In the genomic region with DNA sequence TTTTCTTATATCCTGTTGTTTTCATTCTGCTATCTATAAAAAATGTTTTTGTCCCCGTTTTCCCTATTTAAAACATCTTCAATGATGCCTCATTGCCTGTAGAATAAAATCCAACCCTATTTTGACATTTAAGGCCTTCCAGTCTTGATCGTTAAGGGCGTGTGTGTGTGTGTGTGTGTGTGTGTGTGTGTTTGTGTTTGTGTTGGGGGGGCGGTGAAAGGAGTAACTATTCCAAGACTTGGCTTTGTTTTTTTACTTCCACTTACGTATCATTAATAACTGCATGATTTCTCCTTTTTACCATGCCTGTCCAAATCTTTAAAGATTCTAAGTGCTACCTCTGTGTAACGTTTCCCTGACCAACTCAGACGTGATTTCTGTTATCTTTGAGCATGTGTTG, we compare ENCODE assay signal across 8 cellular contexts. TPM values are rescaled to one million over a fixed set of nuclear protein-coding genes. Genes with fewer than 3 reads are reported as not detected.
DNase-seq lines count a peak whose midpoint lies in the region; ATAC-seq and TF ChIP-seq lines count a peak whose summit lies in the region.

No MANE protein-coding gene starts in this region.

- POLR2A ChIA-PET in activated CD4-positive, alpha-beta T cell treated with anti-CD3 and anti-CD28 coated beads for 36 hours (lab: Charles Lee), result no interaction called here

- H3K9me3 Mint-ChIP-seq in activated CD4-positive, alpha-beta T cell treated with anti-CD3 and anti-CD28 coated beads for 36 hours (ENCODE audit: low read depth), result no peaks in the 10 kb centered on the region
- H3K9me3 Mint-ChIP-seq in T-helper 1 cell treated with Interleukin-12 subunit alpha and Interleukin-12 subunit beta and Interleukin-4 antibody, amounts not matched to agents 30 μg/mL and 1 μg/mL, for 36 hours, result no peaks in the 10 kb centered on the region

- H3K36me3 Mint-ChIP-seq in activated CD4-positive, alpha-beta T cell treated with anti-CD3 and anti-CD28 coated beads for 36 hours (ENCODE audit: low read depth), result peaks cover 44% of the 10 kb centered on the region
- peaks cover 28% of the 10 kb centered on the region for H3K36me3 Mint-ChIP-seq in T-helper 1 cell treated with Interleukin-12 subunit alpha and Interleukin-12 subunit beta and Interleukin-4 antibody, amounts not matched to agents 30 μg/mL and 1 μg/mL, for 36 hours (ENCODE audit: low read depth)

- H3K9me3 ChIP-seq in skeletal muscle satellite cell (replicated peaks; ENCODE audit: low read length), result no peaks in the 10 kb centered on the region

- no peak for TF ChIP-seq CTCF in fibroblast of villous mesenchyme (IDR thresholded peaks at IDR 0.05; ENCODE audit: insufficient read depth, low read depth, low read length)

- H3K4me1 Mint-ChIP-seq in activated CD4-positive, alpha-beta T cell treated with anti-CD3 and anti-CD28 coated beads for 36 hours, result peaks cover 52% of the 10 kb centered on the region
- peaks cover 37% of the 10 kb centered on the region for H3K4me1 Mint-ChIP-seq in T-helper 1 cell treated with Interleukin-12 subunit alpha and Interleukin-12 subunit beta and Interleukin-4 antibody, amounts not matched to agents 30 μg/mL and 1 μg/mL, for 36 hours (ENCODE audit: low read depth)

- peaks cover 17% of the 10 kb centered on the region for H3K4me1 ChIP-seq in skeletal muscle satellite cell (ENCODE audit: control insufficient read depth, insufficient read depth, low read length)

- CTCF ChIA-PET in activated CD4-positive, alpha-beta T cell treated with anti-CD3 and anti-CD28 coated beads for 36 hours (lab: Charles Lee), result interaction anchor here (0.6 kb wide), 1 partner anchor 1171 kb away, joined by 3 read pairs; no protein-coding TSS in a partner anchor

- no peak for ATAC-seq in activated CD4-positive, alpha-beta T cell treated with anti-CD3 and anti-CD28 coated beads for 36 hours

- H3K4me3 Mint-ChIP-seq in activated CD4-positive, alpha-beta T cell treated with anti-CD3 and anti-CD28 coated beads for 36 hours, result peak overlapping the region; percentile 94
- peak overlapping the region; percentile 99 for H3K4me3 Mint-ChIP-seq in T-helper 1 cell treated with Interleukin-12 subunit alpha and Interleukin-12 subunit beta and Interleukin-4 antibody, amounts not matched to agents 30 μg/mL and 1 μg/mL, for 36 hours

- peak overlapping the region; percentile 94 for H3K9ac ChIP-seq in skeletal muscle satellite cell (ENCODE audit: low read depth, low read length)

- H3K27me3 ChIP-seq in skeletal muscle satellite cell (ENCODE audit: control insufficient read depth, insufficient read depth, low read length), result no peaks in the 10 kb centered on the region

- peak overlapping the region; percentile 85 for H3K4me2 ChIP-seq in skeletal muscle satellite cell (ENCODE audit: low read length)

- peak overlapping the region; percentile 97 for H3K27ac Mint-ChIP-seq in activated CD4-positive, alpha-beta T cell treated with anti-CD3 and anti-CD28 coated beads for 36 hours
- H3K27ac Mint-ChIP-seq in T-helper 1 cell treated with Interleukin-12 subunit alpha and Interleukin-12 subunit beta and Interleukin-4 antibody, amounts not matched to agents 30 μg/mL and 1 μg/mL, for 36 hours, result peak overlapping the region; percentile 99

- intact Hi-C loops in activated CD4-positive, alpha-beta T cell treated with anti-CD3 and anti-CD28 coated beads for 36 hours (cut with DNase I, micrococcal nuclease), result loop anchor here in 1 of 2 experiments (2.0 to 10.0 kb wide), 2 partner anchors 932 to 1352 kb away; a partner anchor contains a TSS

- H3K27me3 Mint-ChIP-seq in activated CD4-positive, alpha-beta T cell treated with anti-CD3 and anti-CD28 coated beads for 36 hours, result no peaks in the 10 kb centered on the region
- no peaks in the 10 kb centered on the region for H3K27me3 Mint-ChIP-seq in T-helper 1 cell treated with Interleukin-12 subunit alpha and Interleukin-12 subunit beta and Interleukin-4 antibody, amounts not matched to agents 30 μg/mL and 1 μg/mL, for 36 hours (ENCODE audit: low read depth)

- H3K4me3 ChIP-seq in fibroblast of villous mesenchyme (ENCODE audit: low read depth, low read length) (peak overlapping the region; percentile 95), skeletal muscle satellite cell (ENCODE audit: low read length) (peak overlapping the region; percentile 83)

- DNase-seq in activated CD4-positive, alpha-beta T cell treated with anti-CD3 and anti-CD28 coated beads for 36 hours, result peak; percentile 12
- no peak for DNase-seq in activated CD4-positive, alpha-beta T cell treated with anti-CD3 and anti-CD28 coated beads, Interleukin-2, amount 50 U/mL, for 48 hours
- DNase-seq in fibroblast of villous mesenchyme (ENCODE audit: low read depth) (peak; percentile 22), hepatic stellate cell (ENCODE audit: low spot score) (no peak), SKM-1 (lab: John Stamatoyannopoulos, UW; ENCODE audit: unreplicated experiment) (no peak)
- no peak for DNase-seq in stimulated activated CD4-positive, alpha-beta T cell treated with anti-CD3 and anti-CD28 coated beads, Interleukin-12 subunit alpha, Interleukin-12 subunit beta, amount 100 ng/mL, for 4 hours

- peaks cover 13% of the 10 kb centered on the region for H3K36me3 ChIP-seq in skeletal muscle satellite cell (ENCODE audit: insufficient read depth, low read length)

RNA-seq across cellular contexts. Expression of a gene that starts 0.8 kb away (rescaled TPM):
- total RNA-seq in activated CD4-positive, alpha-beta T cell treated with anti-CD3 and anti-CD28 coated beads for 36 hours, result 10 to 100 TPM; 25.7 to 25.9 TPM
- total RNA-seq in fibroblast of villous mesenchyme, result 23.5 and 25.0 TPM in 2 replicates
- 17.5 and 20.5 TPM in 2 replicates for total RNA-seq in skeletal muscle satellite cell (2012; rRNA removed)

RNA-seq across cellular contexts. Expression of a gene that starts 1.0 kb away (rescaled TPM):
- total RNA-seq in activated CD4-positive, alpha-beta T cell treated with anti-CD3 and anti-CD28 coated beads for 36 hours, result 10 to 100 TPM; 55.0 to 63.5 TPM
- total RNA-seq in fibroblast of villous mesenchyme, result 32.5 and 35.0 TPM in 2 replicates
- total RNA-seq in skeletal muscle satellite cell (2012; rRNA removed), result 44.6 and 46.4 TPM in 2 replicates

RNA-seq across cellular contexts. Expression of a gene that starts 55.0 kb away (rescaled TPM):
- total RNA-seq in activated CD4-positive, alpha-beta T cell treated with anti-CD3 and anti-CD28 coated beads for 36 hours, result 10 to 100 TPM; 20.8 to 21.2 TPM
- 5.5 and 13.0 TPM in 2 replicates for total RNA-seq in fibroblast of villous mesenchyme
- total RNA-seq in skeletal muscle satellite cell (2012; rRNA removed), result 7.6 and 9.6 TPM in 2 replicates

RNA-seq across cellular contexts. Expression of a gene that starts 55.3 kb away (rescaled TPM):
- total RNA-seq in activated CD4-positive, alpha-beta T cell treated with anti-CD3 and anti-CD28 coated beads for 36 hours, result 10 to 100 TPM; 10.6 to 26.9 TPM
- 9.0 and 21.2 TPM in 2 replicates for total RNA-seq in fibroblast of villous mesenchyme
- 17.3 and 20.8 TPM in 2 replicates for total RNA-seq in skeletal muscle satellite cell (2012; rRNA removed)

Comparison
In these comparisons a context has a peak if more than half of its experiments do, and no peak if none do; other contexts are left out.
1. DNase-seq: peak in activated CD4-positive, alpha-beta T cell treated with anti-CD3 and anti-CD28 coated beads for 36 hours (single experiment) and fibroblast of villous mesenchyme (single experiment); none in activated CD4-positive, alpha-beta T cell treated with anti-CD3 and anti-CD28 coated beads, Interleukin-2, amount 50 U/mL, for 48 hours (0 of 2), hepatic stellate cell (single experiment), stimulated activated CD4-positive, alpha-beta T cell treated with anti-CD3 and anti-CD28 coated beads, Interleukin-12 subunit alpha, Interleukin-12 subunit beta, amount 100 ng/mL, for 4 hours (single experiment) and SKM-1 (single experiment).